In the genomic region with DNA sequence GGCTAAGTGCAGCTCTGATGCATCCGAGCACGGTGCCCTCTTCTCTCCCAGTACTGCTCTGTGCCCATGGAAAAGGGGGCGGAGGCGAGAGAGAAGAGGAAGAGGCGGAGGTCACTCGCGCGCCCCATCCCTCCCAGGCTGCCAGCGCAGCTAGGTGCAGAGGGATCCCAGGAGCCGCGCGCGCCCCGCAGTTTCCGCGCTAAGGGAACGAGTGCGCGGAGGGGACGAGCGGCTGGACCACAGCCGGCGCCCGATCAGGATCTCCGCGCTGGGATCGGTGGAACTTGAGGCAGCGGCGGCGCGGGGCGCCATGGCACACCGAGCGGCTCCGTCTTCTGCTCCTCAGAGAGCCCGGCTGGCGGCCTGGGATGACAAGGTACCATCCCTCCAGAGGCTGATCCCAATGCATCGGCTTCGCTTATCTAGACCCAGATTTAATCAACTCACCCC, we compare ENCODE assay signal across 8 cellular contexts. TPM values are rescaled to one million over a fixed set of nuclear protein-coding genes. Genes with fewer than 3 reads are reported as not detected.
DNase-seq lines count a peak whose midpoint lies in the region; ATAC-seq and TF ChIP-seq lines count a peak whose summit lies in the region.

Gene PTGFR, plus strand, starts transcription at position 114 of the 450 bp plus-strand sequence. CDS start 1,770 bp downstream, outside the sequence.

- peak within 1 kb of the TSS; percentile 82 for H3K27ac Mint-ChIP-seq in osteocyte (ENCODE audit: unreplicated experiment)
- H3K27ac Mint-ChIP-seq in naive thymus-derived CD8-positive, alpha-beta T cell: no peak within 1 kb of the TSS

- H3K9me3 Mint-ChIP-seq in osteocyte (ENCODE audit: unreplicated experiment): peaks cover 7% of the 10 kb centered on the region
- H3K9me3 Mint-ChIP-seq in naive thymus-derived CD8-positive, alpha-beta T cell: peaks cover 0 to 15% (median 9%) of the 10 kb centered on the region in 9 donors

- ATAC-seq in naive thymus-derived CD8-positive, alpha-beta T cell: no peak

- peak within 1 kb of the TSS; percentile 87 for H3K4me3 Mint-ChIP-seq in osteocyte (ENCODE audit: unreplicated experiment)
- H3K4me3 Mint-ChIP-seq in naive thymus-derived CD8-positive, alpha-beta T cell: peak within 1 kb of the TSS in 3 of 10 donors; percentile 15 to 43 (median 16)

- in situ Hi-C loops in Caki2 (cut with HindIII; ENCODE audit: low pct_unique_long_range_greater_than_20kb, low sequenced_read_pairs): no loop called here

- peaks cover 29% of the 10 kb centered on the region for H3K4me1 Mint-ChIP-seq in osteocyte (ENCODE audit: unreplicated experiment)
- H3K4me1 Mint-ChIP-seq in naive thymus-derived CD8-positive, alpha-beta T cell: peaks cover 3 to 6% (median 5%) of the 10 kb centered on the region in 4 donors

- peak; percentile 32 for DNase-seq in Caki2 (ENCODE audit: low read depth)
- DNase-seq in NCI-H69 (lab: John Stamatoyannopoulos, UW): peak; percentile 13
- peak; percentile 66 for DNase-seq in fibroblast of peridontal ligament (ENCODE audit: extremely low read depth)
- DNase-seq in osteocyte (ENCODE audit: extremely low spot score, unreplicated experiment): no peak
- no peak for DNase-seq in NCI-H187 treated with DMSO at 0.1 percent for 48 hours (lab: John Stamatoyannopoulos, UW)
- no peak for DNase-seq in naive thymus-derived CD8-positive, alpha-beta T cell
- DNase-seq in GM19240 (ENCODE audit: insufficient read length, low spot score): no peak
- no peak for DNase-seq in NCI-H1930 (lab: John Stamatoyannopoulos, UW)

- peaks cover 28% of the 10 kb centered on the region for H3K27me3 Mint-ChIP-seq in osteocyte (ENCODE audit: unreplicated experiment)
- H3K27me3 Mint-ChIP-seq in naive thymus-derived CD8-positive, alpha-beta T cell: peaks cover 21 to 53% (median 39%) of the 10 kb centered on the region in 5 donors

- TF ChIP-seq CTCF in osteocyte (IDR thresholded peaks at IDR 0.05): no peak

- H3K36me3 Mint-ChIP-seq in osteocyte (ENCODE audit: unreplicated experiment): peaks cover 4% of the 10 kb centered on the region
- H3K36me3 Mint-ChIP-seq in naive thymus-derived CD8-positive, alpha-beta T cell: no peaks in the 10 kb centered on the region

- POLR2A ChIA-PET in naive thymus-derived CD8-positive, alpha-beta T cell (lab: Charles Lee): no interaction called here

RNA-seq across cellular contexts. Expression of gene PTGFR, which starts in this region (rescaled TPM):
- total RNA-seq in Caki2 (2014; rRNA removed; shearing (Covaris generic); ENCODE audit: low replicate concordance): not detected in 2 replicates
- 2.5 and 3.0 TPM in 2 replicates for total RNA-seq in osteocyte
- not detected for total RNA-seq in naive thymus-derived CD8-positive, alpha-beta T cell
- not detected for polyA plus RNA-seq in naive thymus-derived CD8-positive, alpha-beta T cell

Comparison
In these comparisons a context has a peak if more than half of its experiments do, and no peak if none do; other contexts are left out.
1. Peak in DNase-seq in Caki2; RNA of the gene not detected or under 1 TPM.
2. DNase-seq: peak in NCI-H69 (single experiment) and fibroblast of peridontal ligament (single experiment); none in osteocyte (single experiment), NCI-H187 treated with DMSO at 0.1 percent for 48 hours (single experiment), naive thymus-derived CD8-positive, alpha-beta T cell (0 of 10), GM19240 (single experiment) and NCI-H1930 (0 of 2).